In genomic region chr13:82739881-82740280, GRCh38 we compare ENCODE assay signal across 1 cellular context.
TF ChIP-seq lines count a peak whose summit lies in the region.

No MANE protein-coding gene starts in this region.

TF ChIP-seq in WTC11, 78 proteins besides CTCF, POLR2A, EP300 and RAD21 (continued from another document):
- TF ChIP-seq FOXP1 (CRISPR knock-in tag; IDR thresholded peaks at IDR 0.05; ENCODE audit: borderline replicate concordance) (no peak), ZNF532 (CRISPR knock-in tag; IDR thresholded peaks at IDR 0.05; ENCODE audit: borderline replicate concordance) (no peak), ZNF423 (CRISPR knock-in tag; IDR thresholded peaks at IDR 0.05) (no peak)
